In the genomic region with DNA sequence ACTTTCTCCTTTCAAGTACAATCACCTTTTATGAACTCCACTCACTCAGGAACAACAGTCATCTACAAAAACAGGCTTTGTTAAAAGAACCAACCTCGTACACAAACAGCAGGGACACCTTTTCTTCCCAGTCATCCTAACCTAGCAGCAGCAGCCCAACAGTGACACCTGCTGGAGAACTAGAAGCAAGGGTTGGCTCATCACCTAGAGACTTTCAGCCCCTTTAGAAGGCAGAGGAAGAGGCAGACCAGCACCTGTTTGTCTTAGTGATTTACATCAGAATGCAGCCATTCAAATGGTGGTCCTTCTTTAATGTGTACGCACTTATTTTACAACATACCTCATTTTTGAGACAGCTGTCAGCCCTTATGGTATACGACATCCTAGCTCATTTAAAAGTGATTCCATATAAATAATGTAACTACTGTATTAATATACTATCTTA, we compare ENCODE assay signal across 8 cellular contexts. TPM values are rescaled to one million over a fixed set of nuclear protein-coding genes. Genes with fewer than 3 reads are reported as not detected.
DNase-seq lines count a peak whose midpoint lies in the region; ATAC-seq and TF ChIP-seq lines count a peak whose summit lies in the region.

No MANE protein-coding gene starts in this region.

- no peaks in the 10 kb centered on the region for H3K4me1 ChIP-seq in MM.1S (ENCODE audit: low read length)
- peaks cover 0 to 3% of the 10 kb centered on the region in 2 experiments for H3K4me1 ChIP-seq in neutrophil (ENCODE audit: control insufficient read depth in 1 of 2, insufficient read depth in 1 of 2, low read depth in 1 of 2, low read length in 1 of 2)

- H3K27ac ChIP-seq in MM.1S (ENCODE audit: low read length): no peak overlapping the region
- H3K27ac ChIP-seq in RWPE1: no peak overlapping the region
- H3K27ac ChIP-seq in neutrophil: no peak overlapping the region

- H3F3A ChIP-seq in MM.1S (ENCODE audit: insufficient read depth, low read length): no peaks in the 10 kb centered on the region

- no peaks in the 10 kb centered on the region for H3K9me3 Mint-ChIP-seq in activated T-helper 17 cell treated with anti-CD3 and anti-CD28 coated beads, Interleukin-2, amount 50 U/mL, for 72 hours
- no peaks in the 10 kb centered on the region for H3K9me3 Mint-ChIP-seq in type B pancreatic cell

- H3K36me3 ChIP-seq in MM.1S (replicated peaks; ENCODE audit: insufficient read depth, low read length): no peaks in the 10 kb centered on the region
- peaks cover 33% of the 10 kb centered on the region for H3K36me3 ChIP-seq in neutrophil

- peaks cover 27% of the 10 kb centered on the region for H3K4me1 Mint-ChIP-seq in activated T-helper 17 cell treated with anti-CD3 and anti-CD28 coated beads, Interleukin-2, amount 50 U/mL, for 72 hours
- peaks cover 16% of the 10 kb centered on the region for H3K4me1 Mint-ChIP-seq in type B pancreatic cell (ENCODE audit: unreplicated experiment)

- H3K4me3 Mint-ChIP-seq in activated T-helper 17 cell treated with anti-CD3 and anti-CD28 coated beads, Interleukin-2, amount 50 U/mL, for 72 hours: no peak overlapping the region
- peak overlapping the region; percentile 35 for H3K4me3 Mint-ChIP-seq in type B pancreatic cell

- peak; percentile 95 for ATAC-seq in activated T-helper 17 cell treated with anti-CD3 and anti-CD28 coated beads, Interleukin-2, amount 50 U/mL, for 72 hours (replicated peaks)

- no peaks in the 10 kb centered on the region for H3K27me3 Mint-ChIP-seq in activated T-helper 17 cell treated with anti-CD3 and anti-CD28 coated beads, Interleukin-2, amount 50 U/mL, for 72 hours
- no peaks in the 10 kb centered on the region for H3K27me3 Mint-ChIP-seq in type B pancreatic cell

- peaks cover 9% of the 10 kb centered on the region; the same call in 1 of the 2 replicates for H4K20me1 ChIP-seq in MM.1S (ENCODE audit: insufficient read depth, low read length)

- H3K27me3 ChIP-seq in MM.1S (replicated peaks; ENCODE audit: insufficient read depth, low read length) (no peaks in the 10 kb centered on the region), neutrophil (no peaks in the 10 kb centered on the region)

- H3K36me3 Mint-ChIP-seq in activated T-helper 17 cell treated with anti-CD3 and anti-CD28 coated beads, Interleukin-2, amount 50 U/mL, for 72 hours (ENCODE audit: low read depth): peaks cover 35% of the 10 kb centered on the region
- H3K36me3 Mint-ChIP-seq in type B pancreatic cell: peaks cover 3% of the 10 kb centered on the region

- POLR2A ChIA-PET in RWPE1 (lab: Yijun Ruan, JAX; ENCODE audit: low non-redundant PET): no interaction called here

- H3K9ac ChIP-seq in MM.1S (ENCODE audit: low read length): no peak overlapping the region

- H2AFZ ChIP-seq in MM.1S (ENCODE audit: low read length): no peak overlapping the region

- no peaks in the 10 kb centered on the region for H3K9me3 ChIP-seq in MM.1S (replicated peaks; ENCODE audit: insufficient read depth, low read length)
- no peaks in the 10 kb centered on the region for H3K9me3 ChIP-seq in neutrophil

- H3K9me2 ChIP-seq in MM.1S (replicated peaks; ENCODE audit: insufficient read depth, low read length): no peaks in the 10 kb centered on the region

- peak overlapping the region; percentile 6 for H3K27ac Mint-ChIP-seq in activated T-helper 17 cell treated with anti-CD3 and anti-CD28 coated beads, Interleukin-2, amount 50 U/mL, for 72 hours
- H3K27ac Mint-ChIP-seq in type B pancreatic cell: peak overlapping the region; percentile 58

- TF ChIP-seq CTCF in MM.1S (IDR thresholded peaks at IDR 0.05; ENCODE audit: low read length) (peak; percentile 97), RWPE1 (conservative IDR thresholded peaks at IDR 0.05; ENCODE audit: low read depth) (peak; percentile 90), fibroblast of villous mesenchyme (IDR thresholded peaks at IDR 0.05; ENCODE audit: insufficient read depth, low read depth, low read length) (peak; percentile 98), neutrophil (IDR thresholded peaks at IDR 0.05) (peak; percentile 76), type B pancreatic cell (conservative IDR thresholded peaks at IDR 0.05) (peak; percentile 94)

- no peak overlapping the region for H3K4me2 ChIP-seq in MM.1S (ENCODE audit: low read depth, low read length)

- peak; percentile 22 for DNase-seq in NCI-H510A treated with DMSO at 0.1 percent for 48 hours (lab: John Stamatoyannopoulos, UW)
- no peak for DNase-seq in NCI-H510A (lab: John Stamatoyannopoulos, UW)
- peak; percentile 72 for DNase-seq in MM.1S
- peak; percentile 66 for DNase-seq in RWPE1 (ENCODE audit: low spot score)
- peak; percentile 73 for DNase-seq in fibroblast of villous mesenchyme (ENCODE audit: low read depth)
- no peak for DNase-seq in type B pancreatic cell (ENCODE audit: extremely low spot score, unreplicated experiment)

- CTCF ChIA-PET in RWPE1 (lab: Yijun Ruan, JAX): interaction anchor here (0.6 to 2.5 kb wide), 5 partner anchors 9 to 228 kb away, joined by 3 to 6 read pairs (median 3); no protein-coding TSS in a partner anchor

- peaks cover 51% of the 10 kb centered on the region for H3K79me2 ChIP-seq in MM.1S (ENCODE audit: low read length)

- H3K4me3 ChIP-seq in MM.1S (ENCODE audit: low read length) (no peak overlapping the region), fibroblast of villous mesenchyme (ENCODE audit: low read depth, low read length) (no peak overlapping the region), neutrophil (ENCODE audit: low read depth in 1 of 2, low read length in 1 of 2) (no peak overlapping the region)

RNA-seq across cellular contexts. Expression of a gene that starts 56.0 kb away (rescaled TPM):
- total RNA-seq in activated T-helper 17 cell treated with anti-CD3 and anti-CD28 coated beads, Interleukin-2, amount 50 U/mL, for 72 hours: 10 to 100 TPM; 28.2 to 30.3 TPM
- 21.9 and 23.7 TPM in 2 replicates for total RNA-seq in fibroblast of villous mesenchyme
- total RNA-seq in type B pancreatic cell (ENCODE audit: low replicate concordance): 34.5 and 38.8 TPM in 2 replicates

Comparison
In these comparisons a context has a peak if more than half of its experiments do, and no peak if none do; other contexts are left out.
1. DNase-seq: peak in NCI-H510A treated with DMSO at 0.1 percent for 48 hours (single experiment), MM.1S (single experiment), RWPE1 (single experiment) and fibroblast of villous mesenchyme (single experiment); none in NCI-H510A (single experiment) and type B pancreatic cell (single experiment).
2. Peak in every context shown above with its lines, with median percentiles within 50 percentile points of each other: CTCF ChIP-seq.